In genomic region chr5:95808686-95809413, GRCh38 we compare ENCODE assay signal across 8 cellular contexts. TPM values are rescaled to one million over a fixed set of nuclear protein-coding genes. Genes with fewer than 3 reads are reported as not detected.
A peak's percentile ranks its signal among the peaks of the same experiment; 100 is the strongest.
DNase-seq lines count a peak whose midpoint lies in the region; ATAC-seq, FAIRE-seq and TF ChIP-seq lines count a peak whose summit lies in the region.

No MANE protein-coding gene starts in this region.

- peaks cover 41% of the 10 kb centered on the region for H3K4me1 ChIP-seq in hepatocyte (ENCODE audit: insufficient read depth)

- no peaks in the 10 kb centered on the region for H3K27me3 ChIP-seq in hepatocyte

- H3K4me2 ChIP-seq in hepatocyte = peak overlapping the region; percentile 11

- ATAC-seq in GM18867 (IDR thresholded peaks at IDR 0.05; ENCODE audit: unreplicated experiment) = peak; percentile 100
- peak; percentile 100 for ATAC-seq in HG02885 (IDR thresholded peaks at IDR 0.05; ENCODE audit: poor library complexity, unreplicated experiment)

- peaks cover 60% of the 10 kb centered on the region for H3K4me1 Mint-ChIP-seq in activated naive CD4-positive, alpha-beta T cell treated with anti-CD3 and anti-CD28 coated beads, Interleukin-2, amount 50 U/mL, for 24 hours

- H3K36me3 ChIP-seq in hepatocyte (replicated peaks; ENCODE audit: insufficient read depth, low read depth) = no peaks in the 10 kb centered on the region

- peak overlapping the region; percentile 96 for H3K27ac ChIP-seq in hepatocyte

- TF ChIP-seq CTCF in hepatocyte (IDR thresholded peaks at IDR 0.05; ENCODE audit: poor library complexity) = no peak

- no peak for FAIRE-seq in RCC 7860 (lab: Jason Lieb, UNC)

- no peaks in the 10 kb centered on the region for H3K27me3 Mint-ChIP-seq in activated naive CD4-positive, alpha-beta T cell treated with anti-CD3 and anti-CD28 coated beads, Interleukin-2, amount 50 U/mL, for 24 hours

- WGBS in hepatocyte (ENCODE audit: low lambda C conversion rate, missing lambda C conversion rate) = 39% methylated on average over 10 of the region's 10 CpGs

- H4K20me1 ChIP-seq in hepatocyte (ENCODE audit: insufficient read depth, poor library complexity, severe bottlenecking) = no peaks in the 10 kb centered on the region

- H3K9me3 ChIP-seq in hepatocyte (ENCODE audit: low read depth) = no peaks in the 10 kb centered on the region

- H3K27ac Mint-ChIP-seq in activated naive CD4-positive, alpha-beta T cell treated with anti-CD3 and anti-CD28 coated beads, Interleukin-2, amount 50 U/mL, for 24 hours = peak overlapping the region; percentile 92

- peaks cover 3% of the 10 kb centered on the region for H3K79me2 ChIP-seq in hepatocyte

- no peaks in the 10 kb centered on the region for H3K9me3 Mint-ChIP-seq in activated naive CD4-positive, alpha-beta T cell treated with anti-CD3 and anti-CD28 coated beads, Interleukin-2, amount 50 U/mL, for 24 hours

- no peak overlapping the region for H3K4me3 ChIP-seq in hepatocyte

- H3K4me3 Mint-ChIP-seq in activated naive CD4-positive, alpha-beta T cell treated with anti-CD3 and anti-CD28 coated beads, Interleukin-2, amount 50 U/mL, for 24 hours = peak overlapping the region; percentile 79

- H3K9me2 ChIP-seq in hepatocyte (replicated peaks; ENCODE audit: insufficient read depth) = no peaks in the 10 kb centered on the region

- no peak overlapping the region for H2AFZ ChIP-seq in hepatocyte

- peak; percentile 77 for DNase-seq in RPMI8226
- DNase-seq in hepatocyte (ENCODE audit: low spot score) = peak; percentile 73
- peak; percentile 50 to 53 for DNase-seq in stimulated activated CD4-positive, alpha-beta T cell treated with anti-CD3 and anti-CD28 coated beads, Interleukin-4, amount 100 ng/mL, for 48 hours (ENCODE audit: low read depth in 2 of 2)
- DNase-seq in RCC 7860 (ENCODE audit: low spot score) = no peak
- no peak for DNase-seq in NCI-H524 treated with DMSO at 0.1 percent for 48 hours (lab: John Stamatoyannopoulos, UW)

- peaks cover 10% of the 10 kb centered on the region for H3K36me3 Mint-ChIP-seq in activated naive CD4-positive, alpha-beta T cell treated with anti-CD3 and anti-CD28 coated beads, Interleukin-2, amount 50 U/mL, for 24 hours

RNA-seq across cellular contexts. Expression of gene GLRX, which starts 13.7 kb away (rescaled TPM):
- total RNA-seq in hepatocyte = 57.8 and 79.1 TPM in 2 replicates
- 101 and 103 TPM in 2 replicates for polyA plus RNA-seq in hepatocyte

Comparison
In these comparisons a context has a peak if more than half of its experiments do, and no peak if none do; other contexts are left out.
1. DNase-seq: peak in RPMI8226 (single experiment), hepatocyte (single experiment) and stimulated activated CD4-positive, alpha-beta T cell treated with anti-CD3 and anti-CD28 coated beads, Interleukin-4, amount 100 ng/mL, for 48 hours (2 of 2); none in RCC 7860 (single experiment) and NCI-H524 treated with DMSO at 0.1 percent for 48 hours (single experiment).